Comparison of ENCODE assay signal across 13 cellular contexts in the genomic region with DNA sequence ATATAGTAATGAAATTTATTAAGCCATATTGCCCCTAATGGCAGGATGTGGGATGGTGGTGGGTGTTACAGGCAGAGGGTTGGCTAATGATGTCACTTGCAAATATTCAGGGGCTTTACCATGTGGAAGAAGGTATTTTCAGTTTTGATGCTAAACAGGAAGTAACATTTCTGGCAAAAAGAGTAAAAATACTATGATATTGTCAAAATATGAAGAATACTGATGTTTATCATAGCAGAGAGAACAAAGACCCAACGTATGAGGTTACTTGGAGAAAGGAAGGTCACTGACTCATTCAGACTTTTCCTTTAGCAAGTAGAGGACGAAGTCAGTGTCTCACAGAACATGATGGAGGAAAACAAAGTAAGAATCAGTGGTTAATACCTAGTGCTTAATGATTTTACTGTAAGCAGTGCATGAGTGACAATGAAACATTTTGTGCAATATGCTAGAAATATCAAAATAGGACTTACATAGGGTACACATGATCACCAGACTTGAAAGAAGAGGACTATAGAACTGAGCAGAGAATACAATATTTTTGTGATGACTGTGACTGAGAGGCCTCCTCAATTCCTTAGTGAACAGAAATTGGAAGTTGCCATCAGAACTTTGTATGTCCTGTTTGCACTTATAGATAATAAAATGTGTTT.
DNase-seq lines count a peak whose midpoint lies in the region; ATAC-seq and TF ChIP-seq lines count a peak whose summit lies in the region.
"Had no signal": no experiment of that assay in that cellular context is flagged by ENCODE, and none has a peak within 500 bp of the region (broad histone marks: within the 10 kb centered on the region; RNA-seq: fewer than 3 reads in every experiment).

No MANE protein-coding gene starts in this region.

- no peaks in the 10 kb centered on the region for H3K79me1 ChIP-seq in trophoblast cell (ENCODE audit: low read length)

- no peak overlapping the region for H4K91ac ChIP-seq in trophoblast cell (ENCODE audit: low read depth, low read length)

- H3K36me3 Mint-ChIP-seq in activated naive CD4-positive, alpha-beta T cell treated with anti-CD3 and anti-CD28 coated beads, Interleukin-2, amount 10 ng/mL, durations not matched to agents 7 days and 5 days, result no peaks in the 10 kb centered on the region

- H3K27ac ChIP-seq in SK-N-SH (ENCODE audit: low read depth in 2 of 2, low read length in 1 of 2) (no peak overlapping the region), trophoblast cell (ENCODE audit: low read depth, low read length) (no peak overlapping the region)

- no peak overlapping the region for H2BK5ac ChIP-seq in trophoblast cell (ENCODE audit: low read depth, low read length, poor library complexity)

- TF ChIP-seq EP300 in SK-N-SH (IDR thresholded peaks at IDR 0.05; ENCODE audit: borderline replicate concordance in 1 of 2, low read depth in 1 of 2, low read length in 1 of 2), result no peak

- ATAC-seq in GM18870 (IDR thresholded peaks at IDR 0.05; ENCODE audit: unreplicated experiment) (peak; percentile 83), GM21528 (IDR thresholded peaks at IDR 0.05; ENCODE audit: low FRiP score, unreplicated experiment) (peak; percentile 76), HG03139 (IDR thresholded peaks at IDR 0.05; ENCODE audit: unreplicated experiment) (peak; percentile 70)
- ATAC-seq: HCT116 had no signal

- no peaks in the 10 kb centered on the region for H3K36me3 ChIP-seq in SK-N-SH (replicated peaks in 1 of 2; ENCODE audit: control insufficient read depth in 1 of 2, insufficient read depth in 2 of 2, low read length in 1 of 2)
- H3K36me3 ChIP-seq in trophoblast cell (ENCODE audit: control insufficient read depth in 1 of 2, insufficient read depth in 2 of 2, low read length in 2 of 2), result no peaks in the 10 kb centered on the region

- POLR2A ChIA-PET in SK-N-SH (lab: Yijun Ruan, JAX), result no interaction called here

- no peak overlapping the region for H3K4ac ChIP-seq in trophoblast cell (ENCODE audit: low read depth, low read length)

- H3K4me2 ChIP-seq in SK-N-SH, result no peak overlapping the region
- no peak overlapping the region for H3K4me2 ChIP-seq in trophoblast cell (ENCODE audit: low read length)

- no peak overlapping the region for H4K8ac ChIP-seq in trophoblast cell (ENCODE audit: low read depth, low read length)

- no peaks in the 10 kb centered on the region for H3K9me2 ChIP-seq in SK-N-SH

- no peak overlapping the region for H4K12ac ChIP-seq in trophoblast cell (ENCODE audit: low read depth, low read length)

- H3K4me1 ChIP-seq in SK-N-SH (ENCODE audit: control insufficient read depth in 1 of 2, insufficient read depth in 2 of 2, low read depth in 1 of 2, low read length in 1 of 2), result no peaks in the 10 kb centered on the region
- no peaks in the 10 kb centered on the region for H3K4me1 ChIP-seq in trophoblast cell (ENCODE audit: control insufficient read depth in 1 of 2, insufficient read depth in 2 of 2, low read length in 2 of 2)

- 14% methylated on average over 2 of the region's 2 CpGs for WGBS in SK-N-SH (ENCODE audit: low lambda C conversion rate)
- WGBS in trophoblast cell (ENCODE audit: extremely low coverage, insufficient coverage, insufficient read length), result no CpG with 5 or more reads among the region's 2 CpGs

- no peak overlapping the region for H3K18ac ChIP-seq in trophoblast cell (ENCODE audit: low read length)

- TF ChIP-seq CTCF in SK-N-SH (IDR thresholded peaks at IDR 0.05), result no peak

- H3F3A ChIP-seq in SK-N-SH (replicated peaks; ENCODE audit: insufficient read depth), result no peaks in the 10 kb centered on the region

- DNase-seq in lung microvascular endothelial cell (ENCODE audit: low read depth in 2 of 2), result peak; percentile 15 to 82
- no peak for DNase-seq in SK-N-SH
- DNase-seq in trophoblast cell, result no peak
- no peak for DNase-seq in HCEC 1CT
- DNase-seq in activated naive CD4-positive, alpha-beta T cell treated with anti-CD3 and anti-CD28 coated beads, Interleukin-2, amount 10 ng/mL, durations not matched to agents 7 days and 5 days, result no peak
- DNase-seq: NCI-H1092 treated with DMSO at 0.1 percent for 48 hours; stimulated activated CD4-positive, alpha-beta T cell treated with anti-CD3 and anti-CD28 coated beads, Interleukin-2, amount 100 ng/mL, for 24 hours had no signal

- no peaks in the 10 kb centered on the region for H4K20me1 ChIP-seq in SK-N-SH (ENCODE audit: insufficient read depth)

- no peak overlapping the region for H3K4me3 Mint-ChIP-seq in activated naive CD4-positive, alpha-beta T cell treated with anti-CD3 and anti-CD28 coated beads, Interleukin-2, amount 10 ng/mL, durations not matched to agents 7 days and 5 days
- H3K4me3 Mint-ChIP-seq: dendritic cell treated with granulocyte-macrophage colony-stimulating factor and Interleukin-4, amounts not matched to agents 40 ng/mL and 50 ng/mL, for 4 days; nephron had no signal

- H3K4me3 ChIP-seq in SK-N-SH (ENCODE audit: low read depth in 2 of 2, low read length in 1 of 2), result no peak overlapping the region
- no peak overlapping the region for H3K4me3 ChIP-seq in trophoblast cell (ENCODE audit: low read depth, low read length)

- no peak for TF ChIP-seq RAD21 in SK-N-SH (IDR thresholded peaks at IDR 0.05; ENCODE audit: low read length)

- CTCF ChIA-PET in SK-N-SH (lab: Yijun Ruan, JAX), result interaction anchor here (0.9 kb wide), 2 partner anchors 26 to 67 kb away, joined by 3 read pairs; no protein-coding TSS in a partner anchor
- CTCF ChIA-PET in activated naive CD4-positive, alpha-beta T cell treated with anti-CD3 and anti-CD28 coated beads, Interleukin-2, amount 10 ng/mL, durations not matched to agents 7 days and 5 days (lab: Charles Lee), result no interaction called here

- H3K9me3 ChIP-seq in SK-N-SH (no peaks in the 10 kb centered on the region), trophoblast cell (ENCODE audit: insufficient read depth, low read depth, low read length) (no peaks in the 10 kb centered on the region)

- H2BK12ac ChIP-seq in trophoblast cell (ENCODE audit: low read length), result no peak overlapping the region

- no peaks in the 10 kb centered on the region for H3K4me1 Mint-ChIP-seq in activated naive CD4-positive, alpha-beta T cell treated with anti-CD3 and anti-CD28 coated beads, Interleukin-2, amount 10 ng/mL, durations not matched to agents 7 days and 5 days

- H2AK5ac ChIP-seq in trophoblast cell (ENCODE audit: low read length), result no peak overlapping the region

- H3K9ac ChIP-seq in SK-N-SH (no peak overlapping the region), trophoblast cell (ENCODE audit: low read length) (no peak overlapping the region)

- H3K23ac ChIP-seq in trophoblast cell (ENCODE audit: low read length), result no peak overlapping the region

- H3K14ac ChIP-seq in trophoblast cell (ENCODE audit: low read length), result no peak overlapping the region

- no peak overlapping the region for H3K27ac Mint-ChIP-seq in activated naive CD4-positive, alpha-beta T cell treated with anti-CD3 and anti-CD28 coated beads, Interleukin-2, amount 10 ng/mL, durations not matched to agents 7 days and 5 days
- H3K27ac Mint-ChIP-seq: nephron had no signal

- H3K9me3 Mint-ChIP-seq in activated naive CD4-positive, alpha-beta T cell treated with anti-CD3 and anti-CD28 coated beads, Interleukin-2, amount 10 ng/mL, durations not matched to agents 7 days and 5 days, result no peaks in the 10 kb centered on the region
- H3K9me3 Mint-ChIP-seq: dendritic cell treated with granulocyte-macrophage colony-stimulating factor and Interleukin-4, amounts not matched to agents 40 ng/mL and 50 ng/mL, for 4 days; nephron had no signal

- H3K27me3 Mint-ChIP-seq in activated naive CD4-positive, alpha-beta T cell treated with anti-CD3 and anti-CD28 coated beads, Interleukin-2, amount 10 ng/mL, durations not matched to agents 7 days and 5 days, result no peaks in the 10 kb centered on the region
- H3K27me3 Mint-ChIP-seq: dendritic cell treated with granulocyte-macrophage colony-stimulating factor and Interleukin-4, amounts not matched to agents 40 ng/mL and 50 ng/mL, for 4 days had no signal

- no peaks in the 10 kb centered on the region for H3K79me2 ChIP-seq in SK-N-SH (ENCODE audit: insufficient read depth)
- no peaks in the 10 kb centered on the region for H3K79me2 ChIP-seq in trophoblast cell (ENCODE audit: control insufficient read depth, insufficient read depth, low read length, poor library complexity)

- H3K27me3 ChIP-seq in SK-N-SH (ENCODE audit: insufficient read depth) (no peaks in the 10 kb centered on the region), trophoblast cell (ENCODE audit: insufficient read depth, low read length) (no peaks in the 10 kb centered on the region)

- H2BK120ac ChIP-seq in trophoblast cell (ENCODE audit: insufficient read depth, low read length, poor library complexity), result no peak overlapping the region

- H2AFZ ChIP-seq in SK-N-SH (ENCODE audit: low read depth) (no peak overlapping the region), trophoblast cell (ENCODE audit: insufficient read depth, low read length, poor library complexity) (no peak overlapping the region)

TF ChIP-seq in SK-N-SH, 30 proteins besides CTCF, POLR2A, EP300 and RAD21 (continues in another document):
- no peak for TF ChIP-seq NRF1 (IDR thresholded peaks at IDR 0.05; ENCODE audit: low read depth, low read length)
- TF ChIP-seq MXI1 (IDR thresholded peaks at IDR 0.05; ENCODE audit: low read depth, low read length), result no peak
- no peak for TF ChIP-seq NFIC (IDR thresholded peaks at IDR 0.05; ENCODE audit: borderline replicate concordance)
- no peak for TF ChIP-seq GATA2 (CRISPR knock-in tag; IDR thresholded peaks at IDR 0.05)
- TF ChIP-seq FOXJ3 (CRISPR knock-in tag; IDR thresholded peaks at IDR 0.05), result no peak
- TF ChIP-seq, protein P1, sequence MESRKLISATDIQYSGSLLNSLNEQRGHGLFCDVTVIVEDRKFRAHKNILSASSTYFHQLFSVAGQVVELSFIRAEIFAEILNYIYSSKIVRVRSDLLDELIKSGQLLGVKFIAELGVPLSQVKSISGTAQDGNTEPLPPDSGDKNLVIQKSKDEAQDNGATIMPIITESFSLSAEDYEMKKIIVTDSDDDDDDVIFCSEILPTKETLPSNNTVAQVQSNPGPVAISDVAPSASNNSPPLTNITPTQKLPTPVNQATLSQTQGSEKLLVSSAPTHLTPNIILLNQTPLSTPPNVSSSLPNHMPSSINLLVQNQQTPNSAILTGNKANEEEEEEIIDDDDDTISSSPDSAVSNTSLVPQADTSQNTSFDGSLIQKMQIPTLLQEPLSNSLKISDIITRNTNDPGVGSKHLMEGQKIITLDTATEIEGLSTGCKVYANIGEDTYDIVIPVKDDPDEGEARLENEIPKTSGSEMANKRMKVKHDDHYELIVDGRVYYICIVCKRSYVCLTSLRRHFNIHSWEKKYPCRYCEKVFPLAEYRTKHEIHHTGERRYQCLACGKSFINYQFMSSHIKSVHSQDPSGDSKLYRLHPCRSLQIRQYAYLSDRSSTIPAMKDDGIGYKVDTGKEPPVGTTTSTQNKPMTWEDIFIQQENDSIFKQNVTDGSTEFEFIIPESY (IDR thresholded peaks at IDR 0.05; ENCODE audit: borderline replicate concordance, low read depth), result no peak
- TF ChIP-seq SIN3A (IDR thresholded peaks at IDR 0.05; ENCODE audit: borderline replicate concordance, low read depth, low read length), result no peak
- no peak for TF ChIP-seq RXRA (IDR thresholded peaks at IDR 0.05; ENCODE audit: borderline replicate concordance, low read depth)
- TF ChIP-seq TAF1 (IDR thresholded peaks at IDR 0.05; ENCODE audit: borderline replicate concordance, low read depth, low read length), result no peak
- TF ChIP-seq FOSL2 (IDR thresholded peaks at IDR 0.05; ENCODE audit: borderline replicate concordance, low read depth), result no peak

Comparison
In these comparisons a context has a peak if more than half of its experiments do, and no peak if none do; other contexts are left out.
1. DNase-seq: peak in lung microvascular endothelial cell (2 of 2); none in SK-N-SH (single experiment), trophoblast cell (0 of 2), HCEC 1CT (single experiment) and activated naive CD4-positive, alpha-beta T cell treated with anti-CD3 and anti-CD28 coated beads, Interleukin-2, amount 10 ng/mL, durations not matched to agents 7 days and 5 days (single experiment).
2. Peak in every context shown above with its lines, with median percentiles within 50 percentile points of each other: ATAC-seq.